Comparison of ENCODE assay signal across 13 cellular contexts in the genomic region with DNA sequence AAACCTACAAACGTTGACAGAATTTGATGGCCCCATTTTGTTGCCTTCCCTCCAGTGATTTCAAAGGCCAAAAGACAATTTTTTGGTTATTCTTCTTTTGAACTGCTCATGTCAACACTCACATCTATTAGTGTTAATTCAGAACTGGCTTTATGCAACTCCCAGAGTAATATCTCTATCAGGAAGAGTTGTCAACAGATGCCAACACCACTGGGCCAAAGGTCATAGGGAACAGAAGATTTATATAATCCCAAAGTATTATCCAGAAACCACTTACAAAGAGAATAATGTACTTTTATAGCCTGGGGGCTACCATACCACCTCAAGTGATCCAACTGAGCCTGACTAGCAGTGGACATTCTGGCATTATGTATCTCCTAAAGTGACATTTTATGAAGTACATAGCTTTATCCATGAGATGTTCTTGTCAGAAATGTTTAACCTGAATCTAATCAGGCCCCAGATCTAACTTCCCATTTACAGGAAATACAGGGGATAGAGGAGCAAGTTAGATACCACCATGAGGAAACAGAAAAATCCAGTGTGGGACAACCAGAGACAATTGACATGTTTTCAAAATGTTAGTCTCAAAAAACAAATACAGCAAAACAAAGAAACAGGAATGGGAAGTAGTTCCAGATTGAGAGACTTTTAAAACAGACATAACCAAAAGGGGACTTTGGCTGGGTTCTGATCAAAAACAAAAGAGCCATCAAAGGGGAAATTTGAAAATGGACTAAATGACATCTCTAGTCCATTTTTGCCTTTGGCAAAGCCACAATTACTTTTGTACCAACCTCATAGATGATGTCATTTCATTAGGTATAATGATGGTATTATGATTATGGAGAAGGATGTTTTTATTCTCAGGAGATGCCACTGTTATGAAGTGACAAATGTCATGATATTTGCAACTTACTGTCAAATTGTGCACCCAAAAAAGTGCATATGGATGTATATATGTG. TPM values are rescaled to one million over a fixed set of nuclear protein-coding genes. Genes with fewer than 3 reads are reported as not detected.
DNase-seq lines count a peak whose midpoint lies in the region; ATAC-seq and TF ChIP-seq lines count a peak whose summit lies in the region.
"Had no signal": no experiment of that assay in that cellular context is flagged by ENCODE, and none has a peak within 500 bp of the region (broad histone marks: within the 10 kb centered on the region; RNA-seq: fewer than 3 reads in every experiment).

No MANE protein-coding gene starts in this region.

- H3K4me2 ChIP-seq in OCI-LY1 (ENCODE audit: low read length): peak overlapping the region; percentile 79

- 78% methylated on average over 1 of the region's 1 CpG for WGBS in thymus

- no peak for DNase-seq in activated naive CD4-positive, alpha-beta T cell treated with anti-CD3 and anti-CD28 coated beads, Interleukin-2, amount 10 ng/mL, durations not matched to agents 7 days and 5 days
- DNase-seq in activated naive CD4-positive, alpha-beta T cell (lab: John Stamatoyannopoulos, UW): no peak
- DNase-seq in foreskin melanocyte: no peak
- DNase-seq: MV-4-11; psoas muscle; stimulated activated CD4-positive, alpha-beta T cell treated with anti-CD3 and anti-CD28 coated beads, Interleukin-15, amount 100 ng/mL, for 24 hours had no signal

- peak overlapping the region; percentile 76 for H3K4me3 Mint-ChIP-seq in activated naive CD4-positive, alpha-beta T cell treated with anti-CD3 and anti-CD28 coated beads, Interleukin-2, amount 10 ng/mL, durations not matched to agents 7 days and 5 days
- H3K4me3 Mint-ChIP-seq in dendritic cell treated with granulocyte-macrophage colony-stimulating factor and Interleukin-4, amounts not matched to agents 40 ng/mL and 50 ng/mL, for 4 days: no peak overlapping the region
- H3K4me3 Mint-ChIP-seq: type B pancreatic cell had no signal

- H2AFZ ChIP-seq in OCI-LY1 (ENCODE audit: low read length): no peak overlapping the region

- H3F3A ChIP-seq in OCI-LY1 (ENCODE audit: insufficient read depth, low read length): peaks cover 10% of the 10 kb centered on the region

- CTCF ChIA-PET in activated naive CD4-positive, alpha-beta T cell treated with anti-CD3 and anti-CD28 coated beads, Interleukin-2, amount 10 ng/mL, durations not matched to agents 7 days and 5 days (lab: Charles Lee): interaction anchor here (1.3 kb wide), 1 partner anchor 38 kb away, joined by 4 read pairs; the partner anchor contains the start of gene SLC35B1

- peak overlapping the region; percentile 93 for H3K27ac ChIP-seq in OCI-LY1 (ENCODE audit: low read depth, low read length, poor library complexity, severe bottlenecking)
- H3K27ac ChIP-seq in thymus (ENCODE audit: low read depth): peak overlapping the region; percentile 25
- H3K27ac ChIP-seq: psoas muscle, SJSA1 had no signal

- H3K9me3 ChIP-seq in OCI-LY1 (ENCODE audit: low read length) (no peaks in the 10 kb centered on the region), thymus (ENCODE audit: control insufficient read depth) (no peaks in the 10 kb centered on the region)
- H3K9me3 ChIP-seq: psoas muscle, SJSA1 had no signal

- no peaks in the 10 kb centered on the region for H3K27me3 ChIP-seq in OCI-LY1 (ENCODE audit: insufficient read depth, low read length)
- no peaks in the 10 kb centered on the region for H3K27me3 ChIP-seq in thymus (ENCODE audit: control insufficient read depth, insufficient read depth)

- intact Hi-C loops in dendritic cell treated with granulocyte-macrophage colony-stimulating factor and Interleukin-4, amounts not matched to agents 40 ng/mL and 50 ng/mL, for 4 days (cut with micrococcal nuclease): no loop called here

- no peak for TF ChIP-seq CTCF in OCI-LY1 (IDR thresholded peaks at IDR 0.05; ENCODE audit: low read length)

- peak overlapping the region; percentile 59 for H3K9ac ChIP-seq in OCI-LY1 (ENCODE audit: low read length)

- peaks cover 59% of the 10 kb centered on the region for H3K36me3 Mint-ChIP-seq in activated naive CD4-positive, alpha-beta T cell treated with anti-CD3 and anti-CD28 coated beads, Interleukin-2, amount 10 ng/mL, durations not matched to agents 7 days and 5 days
- no peaks in the 10 kb centered on the region for H3K36me3 Mint-ChIP-seq in dendritic cell treated with granulocyte-macrophage colony-stimulating factor and Interleukin-4, amounts not matched to agents 40 ng/mL and 50 ng/mL, for 4 days (ENCODE audit: low read depth)
- H3K36me3 Mint-ChIP-seq: type B pancreatic cell had no signal

- H3K9me2 ChIP-seq in OCI-LY1 (ENCODE audit: low read depth, low read length): no peaks in the 10 kb centered on the region

- H3K4me1 ChIP-seq in OCI-LY1 (ENCODE audit: insufficient read depth, low read length, severe bottlenecking): peaks cover 98% of the 10 kb centered on the region
- H3K4me1 ChIP-seq in thymus (ENCODE audit: control insufficient read depth, insufficient read depth, low read length): peaks cover 81% of the 10 kb centered on the region
- H3K4me1 ChIP-seq: SJSA1 had no signal

- peaks cover 94% of the 10 kb centered on the region for H3K4me1 Mint-ChIP-seq in activated naive CD4-positive, alpha-beta T cell treated with anti-CD3 and anti-CD28 coated beads, Interleukin-2, amount 10 ng/mL, durations not matched to agents 7 days and 5 days
- H3K4me1 Mint-ChIP-seq in dendritic cell treated with granulocyte-macrophage colony-stimulating factor and Interleukin-4, amounts not matched to agents 40 ng/mL and 50 ng/mL, for 4 days (ENCODE audit: low read depth): peaks cover 76% of the 10 kb centered on the region

- peak overlapping the region; percentile 95 for H3K27ac Mint-ChIP-seq in activated naive CD4-positive, alpha-beta T cell treated with anti-CD3 and anti-CD28 coated beads, Interleukin-2, amount 10 ng/mL, durations not matched to agents 7 days and 5 days
- peak overlapping the region; percentile 14 for H3K27ac Mint-ChIP-seq in dendritic cell treated with granulocyte-macrophage colony-stimulating factor and Interleukin-4, amounts not matched to agents 40 ng/mL and 50 ng/mL, for 4 days
- H3K27ac Mint-ChIP-seq: type B pancreatic cell had no signal

- H4K20me1 ChIP-seq in OCI-LY1 (ENCODE audit: insufficient read depth, low read length): no peaks in the 10 kb centered on the region

- H3K36me3 ChIP-seq in OCI-LY1 (ENCODE audit: insufficient read depth, low read length) (peaks cover 26% of the 10 kb centered on the region; the same call in 1 of the 2 replicates), thymus (ENCODE audit: control insufficient read depth, insufficient read depth) (no peaks in the 10 kb centered on the region)
- H3K36me3 ChIP-seq: SJSA1 had no signal

- H3K79me2 ChIP-seq in OCI-LY1 (ENCODE audit: insufficient read depth, low read length): peaks cover 55% of the 10 kb centered on the region

- peak overlapping the region; percentile 59 for H3K4me3 ChIP-seq in OCI-LY1 (ENCODE audit: low read depth, low read length, poor library complexity, severe bottlenecking)
- no peak overlapping the region for H3K4me3 ChIP-seq in thymus (ENCODE audit: low read length)
- H3K4me3 ChIP-seq: psoas muscle, SJSA1 had no signal

- H3K9me3 Mint-ChIP-seq in activated naive CD4-positive, alpha-beta T cell treated with anti-CD3 and anti-CD28 coated beads, Interleukin-2, amount 10 ng/mL, durations not matched to agents 7 days and 5 days: peaks cover 5% of the 10 kb centered on the region
- no peaks in the 10 kb centered on the region for H3K9me3 Mint-ChIP-seq in dendritic cell treated with granulocyte-macrophage colony-stimulating factor and Interleukin-4, amounts not matched to agents 40 ng/mL and 50 ng/mL, for 4 days
- H3K9me3 Mint-ChIP-seq: type B pancreatic cell had no signal

- no peak for ATAC-seq in GM19351 (IDR thresholded peaks at IDR 0.05; ENCODE audit: unreplicated experiment)
- ATAC-seq in HG03108 (IDR thresholded peaks at IDR 0.05; ENCODE audit: unreplicated experiment): no peak
- ATAC-seq: psoas muscle had no signal

- H3K27me3 Mint-ChIP-seq in activated naive CD4-positive, alpha-beta T cell treated with anti-CD3 and anti-CD28 coated beads, Interleukin-2, amount 10 ng/mL, durations not matched to agents 7 days and 5 days: no peaks in the 10 kb centered on the region
- H3K27me3 Mint-ChIP-seq in dendritic cell treated with granulocyte-macrophage colony-stimulating factor and Interleukin-4, amounts not matched to agents 40 ng/mL and 50 ng/mL, for 4 days: no peaks in the 10 kb centered on the region
- H3K27me3 Mint-ChIP-seq: type B pancreatic cell had no signal

RNA-seq across cellular contexts. Expression of gene FAM117A, which starts 18.5 kb away (rescaled TPM):
- 13.6 TPM for polyA plus RNA-seq in thymus

RNA-seq across cellular contexts. Expression of gene SLC35B1, which starts 37.7 kb away (rescaled TPM):
- 50.0 TPM for polyA plus RNA-seq in thymus

RNA-seq across cellular contexts. Expression of gene KAT7, which starts 43.0 kb away (rescaled TPM):
- polyA plus RNA-seq in thymus: 14.2 TPM
